In genomic region chr20:57252559-57253162, GRCh38 we compare ENCODE assay signal across 1 cellular context.
A peak's percentile ranks its signal among the peaks of the same experiment; 100 is the strongest.
TF ChIP-seq lines count a peak whose summit lies in the region.

No MANE protein-coding gene starts in this region.

TF ChIP-seq in HEK293, 187 proteins besides CTCF, POLR2A, EP300 and RAD21 (continued from another document):
- TF ChIP-seq PBX3 (CRISPR knock-in tag; IDR thresholded peaks at IDR 0.05) (no peak), ZBTB1 (tag by site-specific recombination; IDR thresholded peaks at IDR 0.05) (no peak), KLF7 (tag by site-specific recombination; IDR thresholded peaks at IDR 0.05; ENCODE audit: borderline replicate concordance) (no peak), ZXDB (tag by site-specific recombination; IDR thresholded peaks at IDR 0.05) (no peak), ZNF221 (tag by site-specific recombination; IDR thresholded peaks at IDR 0.05; ENCODE audit: borderline replicate concordance) (no peak), GLIS1 (tag by site-specific recombination; IDR thresholded peaks at IDR 0.05) (peak; percentile 75)
